16 cellular contexts compared by ENCODE assay signal in the genomic region with DNA sequence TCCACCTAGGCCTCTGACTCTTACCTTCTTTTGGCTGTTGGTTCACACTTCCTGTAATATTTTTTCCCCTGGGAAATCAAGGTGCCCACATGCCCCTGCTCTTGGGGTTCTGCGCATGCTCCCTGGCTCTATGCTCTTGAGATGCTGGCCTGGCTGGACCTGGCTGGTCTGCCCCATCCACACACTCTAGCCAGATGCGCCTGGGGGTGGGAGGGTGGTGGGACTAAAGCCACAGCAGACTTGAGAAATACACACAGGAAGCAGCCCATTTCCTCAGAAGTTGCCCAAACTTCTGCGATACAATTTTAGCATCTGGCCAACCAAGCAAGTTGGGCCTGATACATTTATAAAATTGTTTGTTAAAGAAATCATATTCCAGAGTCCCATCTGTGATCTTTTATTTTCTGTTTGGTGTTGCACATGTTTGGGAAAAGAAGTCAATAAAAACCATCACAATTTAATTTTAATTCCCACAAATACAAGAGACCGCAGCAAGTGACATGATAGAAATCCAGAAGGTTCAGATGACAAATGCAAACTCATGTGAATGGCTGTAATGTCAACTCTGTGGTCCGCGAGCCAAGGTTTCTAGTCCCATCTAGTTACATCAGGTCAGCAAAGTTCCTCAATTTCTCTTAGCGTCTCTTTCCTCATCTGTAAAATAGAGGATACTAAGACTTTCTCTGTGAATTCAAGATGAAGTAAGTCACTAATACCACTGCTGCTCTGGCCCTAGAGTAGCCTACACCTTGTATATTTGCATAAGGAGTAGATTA. TPM values are rescaled to one million over a fixed set of nuclear protein-coding genes. Genes with fewer than 3 reads are reported as not detected.
DNase-seq lines count a peak whose midpoint lies in the region; ATAC-seq and TF ChIP-seq lines count a peak whose summit lies in the region.
"Had no signal": no experiment of that assay in that cellular context is flagged by ENCODE, and none has a peak within 500 bp of the region (broad histone marks: within the 10 kb centered on the region; RNA-seq: fewer than 3 reads in every experiment).

No MANE protein-coding gene starts in this region.

- H3K36me3 ChIP-seq in neutrophil = no peaks in the 10 kb centered on the region
- H3K36me3 ChIP-seq: HAP-1, tibial artery had no signal

- no peak for TF ChIP-seq CTCF in neutrophil (IDR thresholded peaks at IDR 0.05)

- H3K9me3 ChIP-seq in neutrophil = no peaks in the 10 kb centered on the region
- H3K9me3 ChIP-seq: HAP-1, tibial artery had no signal

- DNase-seq in CD1c-positive myeloid dendritic cell (ENCODE audit: extremely low spot score) (peak; percentile 89), Kasumi-1 (lab: John Stamatoyannopoulos, UW) (peak; percentile 65 to 70)
- no peak for DNase-seq in activated naive CD4-positive, alpha-beta T cell treated with anti-CD3 and anti-CD28 coated beads, Interleukin-2, amount 50 U/mL, for 16 hours
- DNase-seq in stimulated activated CD4-positive, alpha-beta T cell treated with anti-CD3 and anti-CD28 coated beads, Interleukin-1b, Interleukin-23, amount 100 ng/mL, for 48 hours = no peak
- DNase-seq: activated CD4-positive, alpha-beta memory T cell treated with anti-CD3 and anti-CD28 coated beads for 36 hours; dorsolateral prefrontal cortex; NCI-H69; T-cell had no signal

- ATAC-seq in GM19463 (IDR thresholded peaks at IDR 0.05; ENCODE audit: unreplicated experiment) (no peak), HG02571 (IDR thresholded peaks at IDR 0.05; ENCODE audit: unreplicated experiment) (no peak)
- ATAC-seq: T-cell had no signal

- H3K4me3 ChIP-seq in neutrophil (ENCODE audit: low read depth in 1 of 2, low read length in 1 of 2) = peak overlapping the region in 1 of 2 experiments; percentile 57
- H3K4me3 ChIP-seq: HAP-1, lung, tibial artery had no signal

- H3K27me3 ChIP-seq in neutrophil = peaks cover 38% of the 10 kb centered on the region
- H3K27me3 ChIP-seq: dorsolateral prefrontal cortex, tibial artery had no signal

- WGBS in adipose tissue, 3 donors = 54 to 89% (median 60%) methylated on average over 7 of the region's 7 CpGs

- peaks cover 31 to 59% of the 10 kb centered on the region in 2 experiments for H3K4me1 ChIP-seq in neutrophil (ENCODE audit: control insufficient read depth in 1 of 2, insufficient read depth in 1 of 2, low read depth in 1 of 2, low read length in 1 of 2)
- H3K4me1 ChIP-seq: HAP-1, parathyroid adenoma had no signal

- H3K27ac ChIP-seq in adipose tissue (ENCODE audit: low read depth, low read length) (peak overlapping the region; percentile 2), neutrophil (peak overlapping the region; percentile 50)
- H3K27ac ChIP-seq: parathyroid adenoma had no signal

RNA-seq across cellular contexts. Expression of gene MEF2A, which starts 55.9 kb away (rescaled TPM):
- polyA plus RNA-seq in adipose tissue = 10 to 100 TPM in 2 of 3 donors, 1 to 10 TPM in 1; 7.0 to 23.0 (median 22.0) TPM

Comparison
In these comparisons a context has a peak if more than half of its experiments do, and no peak if none do; other contexts are left out.
1. DNase-seq: peak in CD1c-positive myeloid dendritic cell (single experiment) and Kasumi-1 (2 of 2); none in activated naive CD4-positive, alpha-beta T cell treated with anti-CD3 and anti-CD28 coated beads, Interleukin-2, amount 50 U/mL, for 16 hours (single experiment) and stimulated activated CD4-positive, alpha-beta T cell treated with anti-CD3 and anti-CD28 coated beads, Interleukin-1b, Interleukin-23, amount 100 ng/mL, for 48 hours (single experiment).